In genomic region chr5:107425541-107426031, GRCh38 we compare ENCODE assay signal across 11 cellular contexts.
DNase-seq lines count a peak whose midpoint lies in the region; ATAC-seq and TF ChIP-seq lines count a peak whose summit lies in the region.
"Had no signal": no experiment of that assay in that cellular context is flagged by ENCODE, and none has a peak within 500 bp of the region (broad histone marks: within the 10 kb centered on the region; RNA-seq: fewer than 3 reads in every experiment).

No MANE protein-coding gene starts in this region.

- POLR2A ChIA-PET in HCT116 (lab: Charles Lee), result no interaction called here

- TF ChIP-seq CTCF in HCT116 (IDR thresholded peaks at IDR 0.05 in 2 of 3, conservative IDR thresholded peaks at IDR 0.05 in 1 of 3; ENCODE audit: borderline replicate concordance in 1 of 3, insufficient read depth in 1 of 3, low read depth in 2 of 3, low read length in 2 of 3) (no peak), tibial artery (IDR thresholded peaks at IDR 0.05) (no peak)

- H3K36me3 ChIP-seq in HCT116 (ENCODE audit: control insufficient read depth in 1 of 2, insufficient read depth in 2 of 2, low read length in 2 of 2) (no peaks in the 10 kb centered on the region), tibial artery (no peaks in the 10 kb centered on the region)

- ATAC-seq in HCT116 (peak; percentile 90), GM18502 (IDR thresholded peaks at IDR 0.05; ENCODE audit: poor library complexity, unreplicated experiment) (no peak), HG03378 (IDR thresholded peaks at IDR 0.05; ENCODE audit: unreplicated experiment) (no peak)
- ATAC-seq: activated naive CD8-positive, alpha-beta T cell treated with anti-CD3 and anti-CD28 coated beads, Interleukin-2, amount 50 U/mL, for 24 hours had no signal

- no peak for TF ChIP-seq RAD21 in HCT116 (IDR thresholded peaks at IDR 0.05; ENCODE audit: low read depth)

- H3K9me3 ChIP-seq in HCT116 (ENCODE audit: control insufficient read depth in 1 of 2, insufficient read depth in 1 of 2, low read depth in 1 of 2, low read length in 2 of 2), result no peaks in the 10 kb centered on the region
- no peaks in the 10 kb centered on the region for H3K9me3 ChIP-seq in tibial artery

- H3K4me3 ChIP-seq in HCT116 (replicated peaks in 1 of 2; ENCODE audit: low read depth in 1 of 2, low read length in 2 of 2), result peak overlapping the region in 1 of 2 experiments; percentile 10; a peak in 1 of 4 replicates
- H3K4me3 ChIP-seq in tibial artery, result no peak overlapping the region

- no TSS peak for BruUV-seq in HCT116 (replicated peaks; lab: Mats Ljungman, UMichigan)

- intact Hi-C loops in HCT116 (cut with micrococcal nuclease) (no loop called here), tibial artery (cut with DNase I; ENCODE audit: low total_unique reads) (no loop called here)

- CTCF ChIA-PET in HCT116 (lab: Charles Lee), result no interaction called here

- TF ChIP-seq POLR2A in HCT116 (IDR thresholded peaks at IDR 0.05; ENCODE audit: borderline replicate concordance, extremely low read depth, insufficient read depth, insufficient read length), result no peak

- RAD21 ChIA-PET in HCT116 (lab: Charles Lee; ENCODE audit: low non-redundant PET in 1 of 2, low total read pairs in 2 of 2, uncharacterized antibody in 2 of 2, unreplicated experiment in 2 of 2), result no interaction called here

- peak overlapping the region; percentile 59 for H2AFZ ChIP-seq in HCT116 (ENCODE audit: low read depth, low read length, poor library complexity, severe bottlenecking)

- H4K20me1 ChIP-seq in HCT116 (ENCODE audit: insufficient read depth), result no peaks in the 10 kb centered on the region

- H3K27me3 ChIP-seq in HCT116 (ENCODE audit: insufficient read depth, low read length), result no peaks in the 10 kb centered on the region
- no peaks in the 10 kb centered on the region for H3K27me3 ChIP-seq in tibial artery

- no peaks in the 10 kb centered on the region for H3K9me2 ChIP-seq in HCT116 (ENCODE audit: insufficient read depth)

- H3K27ac ChIP-seq in HCT116 (ENCODE audit: low read depth, low read length) (no peak overlapping the region), tibial artery (peak overlapping the region; percentile 5 to 66)

- H3K4me2 ChIP-seq in HCT116 (ENCODE audit: low read length), result peak overlapping the region; percentile 52

- no peaks in the 10 kb centered on the region for H3K79me2 ChIP-seq in HCT116 (ENCODE audit: insufficient read depth, low read length)

- H3K9ac ChIP-seq in HCT116 (ENCODE audit: low read length), result no peak overlapping the region

- DNase-seq in HCT116 (ENCODE audit: low read depth, low spot score) (peak; percentile 36), amniotic epithelial cell (ENCODE audit: low read depth) (peak; percentile 96), glomerular visceral epithelial cell (ENCODE audit: extremely low spot score) (peak; percentile 82), tibial artery (no peak), GM19238 (ENCODE audit: insufficient read length, low spot score) (no peak), DMS153 treated with DMSO at 0.1 percent for 48 hours (lab: John Stamatoyannopoulos, UW; ENCODE audit: unreplicated experiment) (no peak)
- DNase-seq: activated naive CD8-positive, alpha-beta T cell treated with anti-CD3 and anti-CD28 coated beads, Interleukin-2, amount 50 U/mL, for 24 hours; naive B cell; NCI-H1105 treated with DMSO at 0.1 percent for 48 hours had no signal

- H3K4me1 ChIP-seq in HCT116 (ENCODE audit: control insufficient read depth in 1 of 2, insufficient read depth in 2 of 2, low read length in 2 of 2) (peaks cover 15 to 21% of the 10 kb centered on the region in 2 experiments; a peak in 3 of 4 replicates), tibial artery (peaks cover 5 to 43% (median 26%) of the 10 kb centered on the region in 4 donors)

TF ChIP-seq in HCT116, 20 proteins besides CTCF, POLR2A, EP300 and RAD21:
- TF ChIP-seq EGR1 (IDR thresholded peaks at IDR 0.05; ENCODE audit: low read depth), result 0 out of 2 replicates have a peak, but pooled peaks have one; percentile 22
- no peak for TF ChIP-seq EZH2 (IDR thresholded peaks at IDR 0.05)
- TF ChIP-seq FOSL1 (IDR thresholded peaks at IDR 0.05; ENCODE audit: low read depth), result peak; percentile 56
- TF ChIP-seq SIN3A (IDR thresholded peaks at IDR 0.05; ENCODE audit: low read depth), result no peak
- TF ChIP-seq ELF1 (IDR thresholded peaks at IDR 0.05; ENCODE audit: borderline replicate concordance, low read depth), result 0 out of 2 replicates have a peak, but pooled peaks have one; percentile 7
- peak; percentile 23; the same call in 1 of the 2 replicates for TF ChIP-seq SP1 (IDR thresholded peaks at IDR 0.05; ENCODE audit: low read depth)
- TF ChIP-seq JUND (IDR thresholded peaks at IDR 0.05), result peak; percentile 42

Comparison
In these comparisons a context has a peak if more than half of its experiments do, and no peak if none do; other contexts are left out.
1. DNase-seq: peak in HCT116 (single experiment), amniotic epithelial cell (single experiment) and glomerular visceral epithelial cell (single experiment); none in tibial artery (0 of 2), GM19238 (single experiment) and DMS153 treated with DMSO at 0.1 percent for 48 hours (single experiment).